In the genomic region with DNA sequence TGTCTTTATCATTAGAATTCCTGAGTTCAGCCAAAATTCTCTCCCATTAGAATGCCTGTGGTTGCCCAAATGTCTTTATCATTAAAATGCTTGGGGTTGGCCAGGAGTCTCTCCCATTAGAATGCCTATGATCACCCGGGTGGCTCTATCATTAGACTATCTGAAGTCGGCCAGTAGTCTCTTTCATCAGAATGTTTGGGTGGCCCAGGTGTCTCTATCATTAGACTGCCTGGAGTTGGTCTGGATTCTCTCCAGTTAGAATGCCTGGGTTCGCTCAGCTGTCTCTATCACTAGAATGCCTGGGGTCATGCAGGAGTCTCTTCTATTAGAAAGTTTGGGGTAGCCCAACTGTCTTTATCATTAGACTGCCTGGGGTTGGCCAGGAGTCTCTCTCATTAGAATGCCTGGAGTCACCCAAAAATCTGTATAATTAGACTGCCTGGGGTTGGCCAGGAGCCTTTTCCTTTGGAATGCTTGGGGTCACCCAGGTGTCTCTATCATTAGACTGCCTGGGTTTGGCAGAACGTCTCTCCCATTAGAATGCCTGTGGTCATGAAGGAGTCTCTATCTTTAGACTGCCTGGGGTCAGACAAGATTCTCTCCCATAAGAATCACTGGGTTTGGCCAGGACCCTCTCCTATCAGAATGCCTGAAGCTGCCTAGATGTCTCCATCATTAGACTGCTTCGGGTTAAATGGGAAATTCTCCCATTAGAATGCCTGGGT, we compare ENCODE assay signal across 24 cellular contexts.
"Had no signal": no experiment of that assay in that cellular context is flagged by ENCODE, and none has a peak within 500 bp of the region (broad histone marks: within the 10 kb centered on the region; RNA-seq: fewer than 3 reads in every experiment).

No MANE protein-coding gene starts in this region.

- H3K27me3 ChIP-seq: neural progenitor cell, right lobe of liver, suprapubic skin, transverse colon, uterus had no signal

- DNase-seq: cortex of kidney; effector memory CD8-positive, alpha-beta T cell; hypothalamus; immature natural killer cell; islet precursor cell; kidney glomerular epithelial cell; left ventricle myocardium superior; lower lobe of right lung; naive thymus-derived CD4-positive, alpha-beta T cell; right lobe of liver; stimulated activated CD4-positive, alpha-beta T cell treated with anti-CD3 and anti-CD28 coated beads, Interleukin-12 subunit alpha, Interleukin-12 subunit beta, amount 100 ng/mL, for 4 hours; stimulated activated CD4-positive, alpha-beta T cell treated with anti-CD3 and anti-CD28 coated beads, Interleukin-1b, Interleukin-23, amount 100 ng/mL, for 48 hours; stimulated activated CD4-positive, alpha-beta T cell treated with anti-CD3 and anti-CD28 coated beads, Interleukin-4, amount 100 ng/mL, for 1 hour; stimulated activated CD8-positive, alpha-beta memory T cell treated with anti-CD3 and anti-CD28 coated beads, Interleukin-4, amount 100 ng/mL, for 48 hours; stimulated activated naive CD4-positive, alpha-beta T cell; stimulated activated naive CD8-positive, alpha-beta T cell treated with anti-CD3 and anti-CD28 coated beads, Interleukin-15, amount 100 ng/mL, for 72 hours; transverse colon; uterus had no signal

- H3K27me3 Mint-ChIP-seq: effector memory CD8-positive, alpha-beta T cell; naive thymus-derived CD4-positive, alpha-beta T cell; progenitor cell of endocrine pancreas; stimulated activated naive CD8-positive, alpha-beta T cell treated with anti-CD3 and anti-CD28 coated beads, Interleukin-15, amount 100 ng/mL, for 72 hours had no signal

- H3K4me3 Mint-ChIP-seq: effector memory CD8-positive, alpha-beta T cell; immature natural killer cell; naive thymus-derived CD4-positive, alpha-beta T cell; nephron; neural progenitor cell; stimulated activated naive CD8-positive, alpha-beta T cell treated with anti-CD3 and anti-CD28 coated beads, Interleukin-15, amount 100 ng/mL, for 72 hours had no signal

- H3K27ac ChIP-seq: lower lobe of right lung, neural progenitor cell, parathyroid adenoma, right lobe of liver, suprapubic skin, transverse colon, uterus had no signal

- H3K36me3 ChIP-seq: lower lobe of right lung, right lobe of liver, uterus had no signal

- H3K4me3 ChIP-seq: lower lobe of right lung, neural progenitor cell, right lobe of liver, smooth muscle cell, suprapubic skin, transverse colon, uterus had no signal

- H3K27ac Mint-ChIP-seq: effector memory CD8-positive, alpha-beta T cell; immature natural killer cell; naive thymus-derived CD4-positive, alpha-beta T cell; nephron; neural progenitor cell; progenitor cell of endocrine pancreas had no signal

- H3K4me1 Mint-ChIP-seq: immature natural killer cell; naive thymus-derived CD4-positive, alpha-beta T cell; nephron; neural progenitor cell; stimulated activated naive CD8-positive, alpha-beta T cell treated with anti-CD3 and anti-CD28 coated beads, Interleukin-15, amount 100 ng/mL, for 72 hours had no signal

- H3K4me1 ChIP-seq: lower lobe of right lung, neural progenitor cell, parathyroid adenoma, right lobe of liver, suprapubic skin, transverse colon, uterus had no signal

- ATAC-seq: effector memory CD8-positive, alpha-beta T cell; lower lobe of right lung; naive thymus-derived CD4-positive, alpha-beta T cell; right lobe of liver; stimulated activated naive CD8-positive, alpha-beta T cell treated with anti-CD3 and anti-CD28 coated beads, Interleukin-15, amount 100 ng/mL, for 72 hours had no signal
